8 cellular contexts compared by ENCODE assay signal in the genomic region with DNA sequence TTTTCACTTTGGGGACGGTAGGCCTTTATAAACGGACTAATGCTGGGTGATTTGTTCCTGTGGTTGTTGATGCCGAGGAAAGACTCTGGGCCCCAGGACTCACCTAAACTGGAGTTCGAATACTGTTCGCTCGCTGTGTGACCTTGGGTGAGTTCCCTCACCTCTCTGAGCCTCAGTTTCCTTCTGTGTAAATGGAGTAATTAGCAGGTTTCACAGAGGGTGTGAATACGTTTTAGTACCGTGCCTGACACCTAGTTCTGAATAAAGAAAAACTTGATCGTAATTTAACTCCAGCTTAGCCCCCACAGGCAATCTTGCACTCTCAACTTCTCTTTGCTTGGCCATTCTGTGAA. TPM values are rescaled to one million over a fixed set of nuclear protein-coding genes. Genes with fewer than 3 reads are reported as not detected.
A peak's percentile ranks its signal among the peaks of the same experiment; 100 is the strongest.
DNase-seq lines count a peak whose midpoint lies in the region; ATAC-seq and TF ChIP-seq lines count a peak whose summit lies in the region.

No MANE protein-coding gene starts in this region.

- no peak overlapping the region for H3K27ac ChIP-seq in aorta (ENCODE audit: low read depth in 1 of 2, low read length in 2 of 2)

- H3K36me3 Mint-ChIP-seq in stimulated activated naive CD8-positive, alpha-beta T cell treated with anti-CD3 and anti-CD28 coated beads, Interleukin-15, Interleukin-2, amounts not matched to agents 100 ng/mL and 50 ng/mL, for 24 hours (ENCODE audit: low read depth): no peaks in the 10 kb centered on the region

- no peaks in the 10 kb centered on the region for H3K36me3 ChIP-seq in mucosa of descending colon (ENCODE audit: low read depth)
- peaks cover 0 to 2% of the 10 kb centered on the region in 2 donors for H3K36me3 ChIP-seq in aorta (ENCODE audit: control insufficient read depth in 1 of 2, insufficient read depth in 2 of 2, low read length in 1 of 2)

- peaks cover 40% of the 10 kb centered on the region for H3K4me1 Mint-ChIP-seq in stimulated activated naive CD8-positive, alpha-beta T cell treated with anti-CD3 and anti-CD28 coated beads, Interleukin-15, Interleukin-2, amounts not matched to agents 100 ng/mL and 50 ng/mL, for 24 hours (ENCODE audit: low read depth)

- 2 to 3% methylated on average over 9 of the region's 9 CpGs for WGBS in aorta, 2 donors

- H3K4me3 ChIP-seq in cardiac fibroblast (replicated peaks in 1 of 2; ENCODE audit: low read depth in 2 of 2, low read length in 2 of 2): peak overlapping the region; percentile 90 to 93
- H3K4me3 ChIP-seq in mucosa of descending colon: peak overlapping the region; percentile 58
- H3K4me3 ChIP-seq in aorta (ENCODE audit: low read length in 2 of 2): peak overlapping the region; percentile 84 to 95

- no peaks in the 10 kb centered on the region for H3K9me3 Mint-ChIP-seq in stimulated activated naive CD8-positive, alpha-beta T cell treated with anti-CD3 and anti-CD28 coated beads, Interleukin-15, Interleukin-2, amounts not matched to agents 100 ng/mL and 50 ng/mL, for 24 hours

- no peaks in the 10 kb centered on the region for H3K27me3 Mint-ChIP-seq in stimulated activated naive CD8-positive, alpha-beta T cell treated with anti-CD3 and anti-CD28 coated beads, Interleukin-15, Interleukin-2, amounts not matched to agents 100 ng/mL and 50 ng/mL, for 24 hours

- intact Hi-C loops in mucosa of descending colon (cut with DNase I, micrococcal nuclease) (loop anchor here in 1 of 2 donors (5.0 kb wide), 1 partner anchor 46 kb away; no protein-coding TSS in a partner anchor), aorta (cut with DNase I) (loop anchor here (1.0 to 5.0 kb wide), 4 partner anchors 15 to 381 kb away; a partner anchor contains a TSS)

- DNase-seq in stimulated activated naive CD8-positive, alpha-beta T cell treated with anti-CD3 and anti-CD28 coated beads, Interleukin-15, Interleukin-2, amounts not matched to agents 100 U/mL and 50 U/mL, for 24 hours: no peak
- DNase-seq in cardiac fibroblast (ENCODE audit: low read depth in 2 of 2): no peak
- no peak for DNase-seq in mucosa of descending colon
- no peak for DNase-seq in aorta
- DNase-seq in NCI-H526 treated with DMSO at 0.1 percent for 48 hours (lab: John Stamatoyannopoulos, UW): no peak
- DNase-seq in A172 (ENCODE audit: low spot score): no peak
- DNase-seq in stimulated activated CD4-positive, alpha-beta T cell treated with anti-CD3 and anti-CD28 coated beads, Interleukin-2, amount 100 ng/mL, for 24 hours: no peak

- H3K4me3 Mint-ChIP-seq in stimulated activated naive CD8-positive, alpha-beta T cell treated with anti-CD3 and anti-CD28 coated beads, Interleukin-15, Interleukin-2, amounts not matched to agents 100 ng/mL and 50 ng/mL, for 24 hours: peak overlapping the region; percentile 96

- ATAC-seq in stimulated activated naive CD8-positive, alpha-beta T cell treated with anti-CD3 and anti-CD28 coated beads, Interleukin-15, Interleukin-2, amounts not matched to agents 100 U/mL and 50 U/mL, for 24 hours: no peak
- peak; percentile 1 for ATAC-seq in mucosa of descending colon
- ATAC-seq in aorta (ENCODE audit: low FRiP score): no peak

- H3K4me1 ChIP-seq in mucosa of descending colon (ENCODE audit: low read depth) (peaks cover 26% of the 10 kb centered on the region), aorta (ENCODE audit: control insufficient read depth in 1 of 2, insufficient read depth in 2 of 2, low read length in 2 of 2) (peaks cover 3% of the 10 kb centered on the region in 2 donors)

- no peaks in the 10 kb centered on the region for H3K27me3 ChIP-seq in aorta (ENCODE audit: control insufficient read depth in 1 of 2, insufficient read depth in 2 of 2, low read length in 1 of 2)

- H3K9me3 ChIP-seq in mucosa of descending colon: no peaks in the 10 kb centered on the region
- H3K9me3 ChIP-seq in aorta (ENCODE audit: control insufficient read depth, low read length): no peaks in the 10 kb centered on the region

- H3K27ac Mint-ChIP-seq in stimulated activated naive CD8-positive, alpha-beta T cell treated with anti-CD3 and anti-CD28 coated beads, Interleukin-15, Interleukin-2, amounts not matched to agents 100 ng/mL and 50 ng/mL, for 24 hours: peak overlapping the region; percentile 99

- TF ChIP-seq CTCF in cardiac fibroblast (IDR thresholded peaks at IDR 0.05; ENCODE audit: low read depth, low read length): no peak
- TF ChIP-seq CTCF in mucosa of descending colon (IDR thresholded peaks at IDR 0.05): no peak

RNA-seq across cellular contexts. Expression of a gene that starts 0.5 kb away (rescaled TPM):
- total RNA-seq in mucosa of descending colon: 10 to 100 TPM; 52.5 to 62.3 (median 54.6) TPM
- total RNA-seq in aorta: 10 to 100 TPM; 36.2 to 40.2 TPM
- 10 to 100 TPM; 12.9 to 15.8 TPM for polyA plus RNA-seq in aorta
- 28.4 and 30.2 TPM in 2 replicates for total RNA-seq in A172 (2014; rRNA removed; shearing (Covaris generic))

RNA-seq across cellular contexts. Expression of a gene that starts 0.8 kb away (rescaled TPM):
- 10 to 100 TPM; 81.1 to 86.3 (median 86.0) TPM for total RNA-seq in mucosa of descending colon
- total RNA-seq in aorta: 100 to 1,000 TPM; 157 to 199 TPM
- polyA plus RNA-seq in aorta: 100 to 1,000 TPM in 1 of 2 donors, 10 to 100 TPM in 1; 79.7 to 172 TPM
- total RNA-seq in A172 (2014; rRNA removed; shearing (Covaris generic)): 19.6 and 53.6 TPM in 2 replicates
